Comparison of ENCODE assay signal across 17 cellular contexts in the genomic region with DNA sequence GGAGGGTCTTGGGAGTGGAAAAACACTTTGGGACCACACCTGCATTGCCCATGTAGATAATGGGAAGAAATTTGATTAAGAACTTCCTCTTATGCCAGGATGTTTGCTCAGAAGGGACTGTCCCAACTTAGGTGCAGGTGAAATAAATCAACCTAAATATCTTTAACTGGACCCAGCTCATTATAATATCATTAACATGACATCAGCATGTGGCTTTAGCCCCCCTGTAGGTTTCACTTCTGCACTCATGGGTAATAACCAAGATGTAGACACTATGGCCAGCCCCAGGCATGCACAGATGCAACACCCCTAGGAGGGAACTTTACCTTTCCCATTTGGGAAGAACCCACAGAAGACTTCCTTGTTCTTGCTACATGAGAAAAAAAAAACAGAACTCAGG.
A peak's percentile ranks its signal among the peaks of the same experiment; 100 is the strongest.
DNase-seq lines count a peak whose midpoint lies in the region; ATAC-seq and TF ChIP-seq lines count a peak whose summit lies in the region.
"Had no signal": no experiment of that assay in that cellular context is flagged by ENCODE, and none has a peak within 500 bp of the region (broad histone marks: within the 10 kb centered on the region; RNA-seq: fewer than 3 reads in every experiment).

No MANE protein-coding gene starts in this region.

- H3K4me1 ChIP-seq in OCI-LY7 (ENCODE audit: insufficient read depth, low read length, poor library complexity, severe bottlenecking) = peaks cover 18% of the 10 kb centered on the region
- H3K4me1 ChIP-seq in aorta (ENCODE audit: control insufficient read depth in 1 of 2, insufficient read depth in 2 of 2, low read length in 2 of 2) = no peaks in the 10 kb centered on the region
- H3K4me1 ChIP-seq: BLaER1 had no signal

- no peaks in the 10 kb centered on the region for H3K9me2 ChIP-seq in OCI-LY7 (ENCODE audit: insufficient read depth, low read length)

- no TSS peak for BruUV-seq in OCI-LY7 (replicated peaks; lab: Mats Ljungman, UMichigan)

- H3K4me2 ChIP-seq in OCI-LY7 (ENCODE audit: low read length) = peak overlapping the region; percentile 46
- H3K4me2 ChIP-seq: BLaER1, PC-9 had no signal

- no peaks in the 10 kb centered on the region for H3K27me3 Mint-ChIP-seq in activated T-cell treated with anti-CD3 and anti-CD28 coated beads, Interleukin-2, amount 50 U/mL, for 24 hours
- H3K27me3 Mint-ChIP-seq: CD8-positive, alpha-beta memory T cell; T-cell had no signal

- no peaks in the 10 kb centered on the region for H3K36me3 Mint-ChIP-seq in activated T-cell treated with anti-CD3 and anti-CD28 coated beads, Interleukin-2, amount 50 U/mL, for 24 hours (ENCODE audit: low read depth)
- H3K36me3 Mint-ChIP-seq: CD8-positive, alpha-beta memory T cell; T-cell had no signal

- no peaks in the 10 kb centered on the region for H3K27me3 ChIP-seq in aorta (ENCODE audit: control insufficient read depth in 1 of 2, insufficient read depth in 2 of 2, low read length in 1 of 2)
- H3K27me3 ChIP-seq: BLaER1 had no signal

- no peaks in the 10 kb centered on the region for H3K79me2 ChIP-seq in OCI-LY7 (ENCODE audit: insufficient read depth, low read depth, low read length)

- DNase-seq in OCI-LY7 (ENCODE audit: low spot score) (peak; percentile 72), aorta (no peak), NCI-H82 treated with DMSO at 0.1 percent for 48 hours (lab: John Stamatoyannopoulos, UW; ENCODE audit: unreplicated experiment) (no peak)
- DNase-seq in activated CD4-positive, alpha-beta T cell treated with anti-CD3 and anti-CD28 coated beads, Interleukin-2, amount 50 U/mL, for 4 hours = no peak
- DNase-seq in activated T-cell treated with anti-CD3 and anti-CD28 coated beads, Interleukin-2, amount 50 U/mL, for 24 hours = no peak
- DNase-seq: CD8-positive, alpha-beta memory T cell; NCI-H1436 treated with DMSO at 0.1 percent for 48 hours; NCI-H2081; NCI-H2227 treated with DMSO at 0.1 percent for 48 hours; NCI-H524 treated with DMSO at 0.1 percent for 48 hours; T-cell; T1000 had no signal

- H2AFZ ChIP-seq in OCI-LY7 (ENCODE audit: low read length) = peak overlapping the region; percentile 71
- H2AFZ ChIP-seq: PC-9 had no signal

- H3K27ac ChIP-seq in OCI-LY7 (ENCODE audit: low read depth, low read length, poor library complexity, severe bottlenecking) (peak overlapping the region; percentile 58), aorta (ENCODE audit: low read depth in 1 of 2, low read length in 2 of 2) (no peak overlapping the region)
- H3K27ac ChIP-seq: BLaER1, PC-9 had no signal

- peak overlapping the region; percentile 25 for H3K4me3 ChIP-seq in OCI-LY7 (ENCODE audit: low read depth, low read length, poor library complexity, severe bottlenecking)
- no peak overlapping the region for H3K4me3 ChIP-seq in aorta (ENCODE audit: low read length in 2 of 2)
- H3K4me3 ChIP-seq: BLaER1, PC-9 had no signal

- H3K4me3 Mint-ChIP-seq in activated T-cell treated with anti-CD3 and anti-CD28 coated beads, Interleukin-2, amount 50 U/mL, for 24 hours = no peak overlapping the region
- H3K4me3 Mint-ChIP-seq: CD8-positive, alpha-beta memory T cell; T-cell had no signal

- CTCF ChIA-PET in OCI-LY7 (lab: Charles Lee; ENCODE audit: unreplicated experiment) = no interaction called here

- H3K4me1 Mint-ChIP-seq in activated T-cell treated with anti-CD3 and anti-CD28 coated beads, Interleukin-2, amount 50 U/mL, for 24 hours (ENCODE audit: low read depth) = no peaks in the 10 kb centered on the region
- H3K4me1 Mint-ChIP-seq: CD8-positive, alpha-beta memory T cell; T-cell had no signal

- H3K9me3 ChIP-seq in OCI-LY7 (ENCODE audit: low read length) (peaks cover 32% of the 10 kb centered on the region; the same call in 1 of the 2 replicates), aorta (ENCODE audit: control insufficient read depth, low read length) (peaks cover 2% of the 10 kb centered on the region)
- H3K9me3 ChIP-seq: BLaER1 had no signal

- POLR2A ChIA-PET in OCI-LY7 (lab: Charles Lee) = interaction anchor here (0.6 to 1.6 kb wide), 4 partner anchors 9 to 303 kb away, joined by 3 to 4 read pairs (median 3); no protein-coding TSS in a partner anchor

- H3K36me3 ChIP-seq in OCI-LY7 (ENCODE audit: insufficient read depth, low read length) (peaks cover 19% of the 10 kb centered on the region), aorta (ENCODE audit: control insufficient read depth in 1 of 2, insufficient read depth in 2 of 2, low read length in 1 of 2) (no peaks in the 10 kb centered on the region)
- H3K36me3 ChIP-seq: BLaER1 had no signal

- peaks cover 4% of the 10 kb centered on the region for H3K9me3 Mint-ChIP-seq in activated T-cell treated with anti-CD3 and anti-CD28 coated beads, Interleukin-2, amount 50 U/mL, for 24 hours

- TF ChIP-seq CTCF in OCI-LY7 (conservative IDR thresholded peaks at IDR 0.05; ENCODE audit: low read length) = no peak

- no peak overlapping the region for H3K27ac Mint-ChIP-seq in activated T-cell treated with anti-CD3 and anti-CD28 coated beads, Interleukin-2, amount 50 U/mL, for 24 hours
- H3K27ac Mint-ChIP-seq: CD8-positive, alpha-beta memory T cell; T-cell had no signal

- peak; percentile 52 for ATAC-seq in GM19372 (IDR thresholded peaks at IDR 0.05; ENCODE audit: low read depth, unreplicated experiment)
- peak; percentile 50 for ATAC-seq in HG02798 (IDR thresholded peaks at IDR 0.05; ENCODE audit: poor library complexity, unreplicated experiment)
- no peak for ATAC-seq in aorta (ENCODE audit: low FRiP score)
- ATAC-seq: HCT116, T-cell had no signal

- intact Hi-C loops in OCI-LY7 (cut with micrococcal nuclease; ENCODE audit: unreplicated experiment) (no loop called here), aorta (cut with DNase I) (no loop called here)

- no peaks in the 10 kb centered on the region for H4K20me1 ChIP-seq in OCI-LY7 (ENCODE audit: insufficient read depth, low read length)
- H4K20me1 ChIP-seq: BLaER1 had no signal
